ENCODE assay signal across 9 cellular contexts in genomic region chr9:109086221-109086620, GRCh38. TPM values are rescaled to one million over a fixed set of nuclear protein-coding genes. Genes with fewer than 3 reads are reported as not detected.
DNase-seq lines count a peak whose midpoint lies in the region; ATAC-seq and TF ChIP-seq lines count a peak whose summit lies in the region.
"Had no signal": no experiment of that assay in that cellular context is flagged by ENCODE, and none has a peak within 500 bp of the region (broad histone marks: within the 10 kb centered on the region; RNA-seq: fewer than 3 reads in every experiment).

No MANE protein-coding gene starts in this region.

- H3K9me3 ChIP-seq in RWPE2 (ENCODE audit: severe bottlenecking) (no peaks in the 10 kb centered on the region), stomach (no peaks in the 10 kb centered on the region), osteoblast (ENCODE audit: low read depth, low read length) (no peaks in the 10 kb centered on the region)
- H3K9me3 ChIP-seq: pancreas had no signal

- peaks cover 22% of the 10 kb centered on the region for H3K79me2 ChIP-seq in osteoblast (ENCODE audit: insufficient read depth, low read length)

- no peaks in the 10 kb centered on the region for H4K20me1 ChIP-seq in osteoblast (ENCODE audit: insufficient read depth, low read length)

- no peak for DNase-seq in RWPE2 (ENCODE audit: low spot score)
- no peak for DNase-seq in stomach
- no peak for DNase-seq in osteoblast (ENCODE audit: insufficient read length, low spot score, missing footprints)
- DNase-seq in NCI-H524 treated with DMSO at 0.1 percent for 48 hours (lab: John Stamatoyannopoulos, UW) = no peak
- no peak for DNase-seq in NCI-H524 (lab: John Stamatoyannopoulos, UW)
- DNase-seq: NK-92 treated with Interleukin-12 subunit alpha and Interleukin-12 subunit beta, amount 100 ng/mL, for 24 hours; pancreas had no signal

- H3K4me1 ChIP-seq in RWPE2 (ENCODE audit: insufficient read depth, poor library complexity, severe bottlenecking) (no peaks in the 10 kb centered on the region), stomach (peaks cover 13 to 37% (median 28%) of the 10 kb centered on the region in 4 donors), osteoblast (ENCODE audit: insufficient read depth, low read length) (no peaks in the 10 kb centered on the region)
- H3K4me1 ChIP-seq: pancreas had no signal

- intact Hi-C loops in stomach (cut with DNase I; ENCODE audit: low total_unique reads) = no loop called here

- H3K4me2 ChIP-seq in osteoblast (ENCODE audit: insufficient read depth, low read length) = no peak overlapping the region

- no peak overlapping the region for H2AFZ ChIP-seq in osteoblast (ENCODE audit: low read length)

- ATAC-seq in GM19452 (IDR thresholded peaks at IDR 0.05; ENCODE audit: unreplicated experiment) (peak; percentile 85), HG03025 (IDR thresholded peaks at IDR 0.05; ENCODE audit: low FRiP score, unreplicated experiment) (peak; percentile 66), RWPE2 (ENCODE audit: low read depth) (peak; percentile 72)

- 71 to 89% (median 81%) methylated on average over 3 of the region's 3 CpGs for WGBS in stomach, 5 donors

- H3K4me3 ChIP-seq in RWPE2 (ENCODE audit: severe bottlenecking) (no peak overlapping the region), stomach (no peak overlapping the region), osteoblast (ENCODE audit: insufficient read depth, low read length) (no peak overlapping the region)
- H3K4me3 ChIP-seq: pancreas had no signal

- no peak for TF ChIP-seq POLR2A in stomach (IDR thresholded peaks at IDR 0.05)

- H3K27me3 ChIP-seq in RWPE2 (ENCODE audit: insufficient read depth, poor library complexity, severe bottlenecking) (no peaks in the 10 kb centered on the region), stomach (no peaks in the 10 kb centered on the region), osteoblast (ENCODE audit: insufficient read depth, low read length) (no peaks in the 10 kb centered on the region)
- H3K27me3 ChIP-seq: pancreas had no signal

- TF ChIP-seq CTCF in RWPE2 (IDR thresholded peaks at IDR 0.05; ENCODE audit: poor library complexity, severe bottlenecking) = no peak
- no peak for TF ChIP-seq CTCF in stomach (IDR thresholded peaks at IDR 0.05)
- TF ChIP-seq CTCF in osteoblast (IDR thresholded peaks at IDR 0.05; ENCODE audit: extremely low read depth, low read depth, low read length) = no peak

- H3K27ac ChIP-seq in RWPE2 (ENCODE audit: poor library complexity, severe bottlenecking) = no peak overlapping the region
- peak overlapping the region in 3 of 5 donors; percentile 39 to 62 (median 42) for H3K27ac ChIP-seq in stomach
- H3K27ac ChIP-seq in osteoblast (ENCODE audit: low read depth, low read length) = no peak overlapping the region
- H3K27ac ChIP-seq: pancreas had no signal

- H3K36me3 ChIP-seq in RWPE2 (ENCODE audit: low read depth) (peaks cover 82% of the 10 kb centered on the region), stomach (peaks cover 21 to 75% (median 62%) of the 10 kb centered on the region in 4 donors), osteoblast (ENCODE audit: insufficient read depth, low read length) (peaks cover 27% of the 10 kb centered on the region)

- TF ChIP-seq EP300 in stomach (IDR thresholded peaks at IDR 0.05) = no peak

RNA-seq across cellular contexts. Expression of gene TMEM245, which starts 33.5 kb away (rescaled TPM):
- total RNA-seq in stomach (100 to 1,000 TPM in 1 of 5 donors, 10 to 100 TPM in 4; 10.1 to 107 (median 74.1) TPM), osteoblast (45.2 and 46.9 TPM in 2 replicates)
- 1 to 10 TPM; 4.0 to 9.3 (median 4.7) TPM for polyA plus RNA-seq in stomach

Comparison
In these comparisons a context has a peak if more than half of its experiments do, and no peak if none do; other contexts are left out.
1. H3K27ac ChIP-seq: peak in stomach (3 of 5); none in RWPE2 (single experiment) and osteoblast (single experiment).
2. Peak in every context shown above with its lines, with median percentiles within 50 percentile points of each other: ATAC-seq.